Comparison of ENCODE assay signal across 17 cellular contexts in the genomic region with DNA sequence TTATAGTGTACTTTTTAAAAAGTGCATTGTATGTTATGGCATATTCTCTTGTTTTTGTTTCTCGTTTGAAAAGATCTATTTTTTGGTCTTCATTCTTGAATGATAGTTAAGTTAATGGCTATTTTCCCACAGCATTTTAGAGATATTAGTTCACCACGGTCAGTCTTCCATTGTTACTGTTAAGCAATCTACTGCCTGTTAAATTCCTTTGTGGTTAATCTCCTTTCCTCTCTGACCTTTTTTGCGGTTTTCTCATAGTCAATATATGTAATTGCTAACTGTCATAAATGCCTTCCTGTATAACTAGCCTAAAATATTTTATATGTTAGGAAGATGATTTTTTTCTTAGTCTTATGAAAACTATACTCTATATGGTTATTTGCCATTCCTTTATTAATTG.
DNase-seq lines count a peak whose midpoint lies in the region; ATAC-seq and TF ChIP-seq lines count a peak whose summit lies in the region.
"Had no signal": no experiment of that assay in that cellular context is flagged by ENCODE, and none has a peak within 500 bp of the region (broad histone marks: within the 10 kb centered on the region; RNA-seq: fewer than 3 reads in every experiment).

No MANE protein-coding gene starts in this region.

- no peak for TF ChIP-seq CTCF in SK-N-SH (IDR thresholded peaks at IDR 0.05)
- no peak for TF ChIP-seq CTCF in mesothelial cell of epicardium (IDR thresholded peaks at IDR 0.05; ENCODE audit: unreplicated experiment)

- ATAC-seq in HG03378 (IDR thresholded peaks at IDR 0.05; ENCODE audit: unreplicated experiment), result no peak
- ATAC-seq: heart left ventricle had no signal

- peak; percentile 77 for DNase-seq in A172 (ENCODE audit: low spot score)
- DNase-seq in HT-29 (ENCODE audit: low spot score), result peak; percentile 71
- DNase-seq in SK-N-SH, result no peak
- DNase-seq in fibroblast of peridontal ligament (ENCODE audit: extremely low read depth), result peak; percentile 7
- no peak for DNase-seq in mesothelial cell of epicardium (ENCODE audit: low spot score in 2 of 2, unreplicated experiment in 2 of 2)
- DNase-seq in NK-92 (lab: John Stamatoyannopoulos, UW; ENCODE audit: unreplicated experiment), result no peak
- DNase-seq in GM19238 (ENCODE audit: insufficient read length, low spot score), result no peak
- DNase-seq: 8988T; activated CD4-positive, alpha-beta T cell treated with anti-CD3 and anti-CD28 coated beads for 4 hours; activated effector memory CD4-positive, alpha-beta T cell treated with Interleukin-2 at 50 U/mL for 16 hours; cerebellar nuclear complex; DMS79 treated with DMSO at 0.1 percent for 48 hours; heart left ventricle; mesendoderm had no signal

- no peaks in the 10 kb centered on the region for H3K27me3 ChIP-seq in SK-N-SH (ENCODE audit: insufficient read depth)
- H3K27me3 ChIP-seq: heart left ventricle had no signal

- no peak overlapping the region for H3K4me3 Mint-ChIP-seq in mesothelial cell of epicardium

- H3K27ac ChIP-seq in SK-N-SH (ENCODE audit: low read depth in 2 of 2, low read length in 1 of 2), result peak overlapping the region in 1 of 2 experiments; percentile 79; a peak in 2 of 4 replicates
- H3K27ac ChIP-seq: heart left ventricle, SK-N-MC had no signal

- no peak overlapping the region for H3K27ac Mint-ChIP-seq in mesothelial cell of epicardium
- H3K27ac Mint-ChIP-seq: progenitor cell of endocrine pancreas had no signal

- peaks cover 0 to 4% of the 10 kb centered on the region in 2 experiments for H3K36me3 ChIP-seq in SK-N-SH (replicated peaks in 1 of 2; ENCODE audit: control insufficient read depth in 1 of 2, insufficient read depth in 2 of 2, low read length in 1 of 2)
- H3K36me3 ChIP-seq: heart left ventricle had no signal

- H3K4me1 ChIP-seq in SK-N-SH (ENCODE audit: control insufficient read depth in 1 of 2, insufficient read depth in 2 of 2, low read depth in 1 of 2, low read length in 1 of 2), result peaks cover 0 to 8% of the 10 kb centered on the region in 2 experiments; a peak in 2 of 4 replicates
- H3K4me1 ChIP-seq: heart left ventricle had no signal

- no peak overlapping the region for H2AFZ ChIP-seq in SK-N-SH (ENCODE audit: low read depth)

- CTCF ChIA-PET in SK-N-SH (lab: Yijun Ruan, JAX), result no interaction called here

- no peaks in the 10 kb centered on the region for H4K20me1 ChIP-seq in SK-N-SH (ENCODE audit: insufficient read depth)

- H3K36me3 Mint-ChIP-seq in mesothelial cell of epicardium, result peaks cover 2% of the 10 kb centered on the region

- WGBS in SK-N-SH (ENCODE audit: low lambda C conversion rate), result 6% methylated on average over 3 of the region's 3 CpGs

- peak overlapping the region; percentile 24; the same call in 1 of the 2 replicates for H3K9ac ChIP-seq in SK-N-SH

- no peaks in the 10 kb centered on the region for H3K9me3 ChIP-seq in SK-N-SH

- peak in 1 of 2 experiments; percentile 38; a peak in 1 of 4 replicates for TF ChIP-seq EP300 in SK-N-SH (IDR thresholded peaks at IDR 0.05; ENCODE audit: borderline replicate concordance in 1 of 2, low read depth in 1 of 2, low read length in 1 of 2)

- no peak overlapping the region for H3K4me2 ChIP-seq in SK-N-SH

- no peaks in the 10 kb centered on the region for H3K27me3 Mint-ChIP-seq in mesothelial cell of epicardium (ENCODE audit: low read depth)
- H3K27me3 Mint-ChIP-seq: progenitor cell of endocrine pancreas had no signal

- H3K9me3 Mint-ChIP-seq in mesothelial cell of epicardium, result peaks cover 19% of the 10 kb centered on the region

- no peaks in the 10 kb centered on the region for H3K9me2 ChIP-seq in SK-N-SH

- H3K79me2 ChIP-seq in SK-N-SH (ENCODE audit: insufficient read depth), result no peaks in the 10 kb centered on the region

- H3F3A ChIP-seq in SK-N-SH (replicated peaks; ENCODE audit: insufficient read depth), result peaks cover 12% of the 10 kb centered on the region

- no peak for TF ChIP-seq RAD21 in SK-N-SH (IDR thresholded peaks at IDR 0.05; ENCODE audit: low read length)

- H3K4me3 ChIP-seq in SK-N-SH (ENCODE audit: low read depth in 2 of 2, low read length in 1 of 2), result no peak overlapping the region
- H3K4me3 ChIP-seq: heart left ventricle, SK-N-MC had no signal

- POLR2A ChIA-PET in SK-N-SH (lab: Yijun Ruan, JAX), result no interaction called here

- H3K4me1 Mint-ChIP-seq in mesothelial cell of epicardium, result peaks cover under 1% of the 10 kb centered on the region

TF ChIP-seq in SK-N-SH, 30 proteins besides CTCF, POLR2A, EP300 and RAD21:
- peak; percentile 61 for TF ChIP-seq TCF12 (IDR thresholded peaks at IDR 0.05)
- TF ChIP-seq TAF1 (IDR thresholded peaks at IDR 0.05; ENCODE audit: borderline replicate concordance, low read depth, low read length), result no peak
- TF ChIP-seq JUND (IDR thresholded peaks at IDR 0.05), result peak; percentile 43; the same call in 1 of the 2 replicates
- TF ChIP-seq FOSL2 (IDR thresholded peaks at IDR 0.05; ENCODE audit: borderline replicate concordance, low read depth), result peak; percentile 37; the same call in 1 of the 2 replicates
- peak; percentile 37; the same call in 1 of the 2 replicates for TF ChIP-seq RXRA (IDR thresholded peaks at IDR 0.05; ENCODE audit: borderline replicate concordance, low read depth)
- TF ChIP-seq, protein P1, sequence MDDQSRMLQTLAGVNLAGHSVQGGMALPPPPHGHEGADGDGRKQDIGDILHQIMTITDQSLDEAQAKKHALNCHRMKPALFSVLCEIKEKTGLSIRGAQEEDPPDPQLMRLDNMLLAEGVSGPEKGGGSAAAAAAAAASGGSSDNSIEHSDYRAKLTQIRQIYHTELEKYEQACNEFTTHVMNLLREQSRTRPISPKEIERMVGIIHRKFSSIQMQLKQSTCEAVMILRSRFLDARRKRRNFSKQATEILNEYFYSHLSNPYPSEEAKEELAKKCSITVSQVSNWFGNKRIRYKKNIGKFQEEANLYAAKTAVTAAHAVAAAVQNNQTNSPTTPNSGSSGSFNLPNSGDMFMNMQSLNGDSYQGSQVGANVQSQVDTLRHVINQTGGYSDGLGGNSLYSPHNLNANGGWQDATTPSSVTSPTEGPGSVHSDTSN (IDR thresholded peaks at IDR 0.05), result peak; percentile 55; the same call in 1 of the 2 replicates
- TF ChIP-seq TEAD4 (IDR thresholded peaks at IDR 0.05; ENCODE audit: borderline replicate concordance, insufficient read depth), result 0 out of 2 replicates have a peak, but pooled peaks have one; percentile 13
- TF ChIP-seq, protein P2, sequence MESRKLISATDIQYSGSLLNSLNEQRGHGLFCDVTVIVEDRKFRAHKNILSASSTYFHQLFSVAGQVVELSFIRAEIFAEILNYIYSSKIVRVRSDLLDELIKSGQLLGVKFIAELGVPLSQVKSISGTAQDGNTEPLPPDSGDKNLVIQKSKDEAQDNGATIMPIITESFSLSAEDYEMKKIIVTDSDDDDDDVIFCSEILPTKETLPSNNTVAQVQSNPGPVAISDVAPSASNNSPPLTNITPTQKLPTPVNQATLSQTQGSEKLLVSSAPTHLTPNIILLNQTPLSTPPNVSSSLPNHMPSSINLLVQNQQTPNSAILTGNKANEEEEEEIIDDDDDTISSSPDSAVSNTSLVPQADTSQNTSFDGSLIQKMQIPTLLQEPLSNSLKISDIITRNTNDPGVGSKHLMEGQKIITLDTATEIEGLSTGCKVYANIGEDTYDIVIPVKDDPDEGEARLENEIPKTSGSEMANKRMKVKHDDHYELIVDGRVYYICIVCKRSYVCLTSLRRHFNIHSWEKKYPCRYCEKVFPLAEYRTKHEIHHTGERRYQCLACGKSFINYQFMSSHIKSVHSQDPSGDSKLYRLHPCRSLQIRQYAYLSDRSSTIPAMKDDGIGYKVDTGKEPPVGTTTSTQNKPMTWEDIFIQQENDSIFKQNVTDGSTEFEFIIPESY (IDR thresholded peaks at IDR 0.05; ENCODE audit: borderline replicate concordance, low read depth), result no peak

Comparison
In these comparisons a context has a peak if more than half of its experiments do, and no peak if none do; other contexts are left out.
1. DNase-seq: peak in A172 (single experiment), HT-29 (single experiment) and fibroblast of peridontal ligament (single experiment); none in SK-N-SH (single experiment), mesothelial cell of epicardium (0 of 2), NK-92 (single experiment) and GM19238 (single experiment).